ENCODE assay signal across 21 cellular contexts in the genomic region with DNA sequence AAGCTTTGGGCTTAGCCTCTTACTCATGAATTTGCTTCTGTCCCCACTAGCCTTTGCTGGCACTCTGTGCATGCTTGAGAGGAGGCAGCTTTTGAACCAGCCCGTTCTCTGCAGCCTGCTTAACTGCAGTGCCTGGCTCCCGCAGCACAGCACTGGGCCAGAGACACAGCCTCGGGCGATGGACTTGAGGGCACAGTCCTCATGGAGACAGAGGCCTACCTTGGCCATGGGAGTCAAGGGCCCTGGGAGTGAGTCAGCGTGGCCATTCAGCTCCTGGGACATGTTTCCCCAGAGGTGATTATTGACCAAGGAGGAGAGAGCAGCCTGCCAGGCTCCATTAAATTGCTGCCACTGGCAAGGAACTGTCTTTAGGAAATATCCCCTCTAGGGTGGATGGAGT.
"Had no signal": no experiment of that assay in that cellular context is flagged by ENCODE, and none has a peak within 500 bp of the region (broad histone marks: within the 10 kb centered on the region; RNA-seq: fewer than 3 reads in every experiment).

No MANE protein-coding gene starts in this region.

- H3K4me3 ChIP-seq: colonic mucosa, esophagus squamous epithelium, gastroesophageal sphincter, lower lobe of right lung, prostate gland, right lobe of liver, suprapubic skin, tibial artery, upper lobe of left lung, uterus had no signal

- H3K36me3 ChIP-seq: colonic mucosa, esophagus squamous epithelium, gastroesophageal sphincter, lower lobe of right lung, prostate gland, suprapubic skin, tibial artery, upper lobe of left lung, uterus had no signal

- H3K27ac Mint-ChIP-seq: natural killer cell treated with Interleukin-12 subunit alpha and Interleukin-12 subunit beta and Interleukin-15 and Interleukin-18, amount 100 ng/mL, for 72 hours had no signal

- H3K9me3 Mint-ChIP-seq: natural killer cell treated with Interleukin-12 subunit alpha and Interleukin-12 subunit beta and Interleukin-15 and Interleukin-18, amount 100 ng/mL, for 72 hours had no signal

- H2AFZ ChIP-seq: parathyroid adenoma had no signal

- H3K9me3 ChIP-seq: colonic mucosa, esophagus squamous epithelium, gastroesophageal sphincter, lower lobe of right lung, prostate gland, right lobe of liver, suprapubic skin, tibial artery, upper lobe of left lung, uterus had no signal

- H3K27ac ChIP-seq: colonic mucosa, esophagus squamous epithelium, gastroesophageal sphincter, lower lobe of right lung, parathyroid adenoma, right lobe of liver, suprapubic skin, tibial artery, upper lobe of left lung, uterus had no signal

- H3K79me2 ChIP-seq: parathyroid adenoma had no signal

- H3K4me3 Mint-ChIP-seq: natural killer cell treated with Interleukin-12 subunit alpha and Interleukin-12 subunit beta and Interleukin-15 and Interleukin-18, amount 100 ng/mL, for 72 hours had no signal

- DNase-seq: colonic mucosa; dermis blood vessel endothelial cell; esophagus squamous epithelium; foreskin fibroblast; glutamatergic neuron; lower lobe of right lung; mesenchymal stem cell; midbrain; retina; right lobe of liver; stimulated activated CD4-positive, alpha-beta T cell treated with anti-CD3 and anti-CD28 coated beads, Interleukin-2, amount 100 ng/mL, for 24 hours; stimulated activated CD4-positive, alpha-beta T cell treated with anti-CD3 and anti-CD28 coated beads, Interleukin-4, amount 100 ng/mL, for 4 hours; stimulated activated naive CD4-positive, alpha-beta T cell; tibial artery; uterus had no signal

- H3K9ac ChIP-seq: parathyroid adenoma had no signal

- H3K36me3 Mint-ChIP-seq: natural killer cell treated with Interleukin-12 subunit alpha and Interleukin-12 subunit beta and Interleukin-15 and Interleukin-18, amount 100 ng/mL, for 72 hours had no signal

- H3K27me3 ChIP-seq: colonic mucosa, gastroesophageal sphincter, right lobe of liver, suprapubic skin, tibial artery, upper lobe of left lung, uterus had no signal

- H3K4me1 ChIP-seq: colonic mucosa, esophagus squamous epithelium, gastroesophageal sphincter, lower lobe of right lung, parathyroid adenoma, prostate gland, right lobe of liver, suprapubic skin, tibial artery, upper lobe of left lung, uterus had no signal

- ATAC-seq: gastroesophageal sphincter; lower lobe of right lung; natural killer cell treated with Interleukin-12 subunit alpha and Interleukin-12 subunit beta and Interleukin-15 and Interleukin-18, amount 100 ng/mL, for 72 hours had no signal
